In the genomic region with DNA sequence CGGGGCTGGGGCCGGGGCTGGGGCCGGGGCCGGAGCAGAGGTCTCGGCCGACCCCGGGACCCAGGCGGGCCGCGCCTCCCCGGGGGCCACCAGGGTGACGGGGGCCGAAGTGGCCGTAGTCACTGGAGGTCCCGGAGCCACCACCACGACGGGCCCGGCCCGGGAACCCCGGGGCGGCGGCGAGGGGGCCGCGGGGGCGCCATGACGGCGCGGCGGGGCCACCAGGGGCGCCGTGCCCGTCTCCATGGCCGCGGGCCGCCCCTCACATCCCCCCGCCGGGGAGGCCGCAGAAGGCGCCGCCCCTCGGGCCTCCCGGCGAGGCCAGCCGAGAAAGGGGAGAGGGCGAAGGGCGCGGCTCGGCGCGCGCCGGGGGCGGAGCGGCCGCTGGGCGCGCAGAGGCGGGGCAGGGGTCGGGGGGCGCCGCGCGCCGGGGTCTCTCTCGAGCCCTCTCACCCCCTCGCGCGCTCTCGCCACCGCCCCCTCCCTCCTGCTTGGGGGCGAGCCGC, we compare ENCODE assay signal across 8 cellular contexts. TPM values are rescaled to one million over a fixed set of nuclear protein-coding genes. Genes with fewer than 3 reads are reported as not detected.
DNase-seq lines count a peak whose midpoint lies in the region; TF ChIP-seq lines count a peak whose summit lies in the region.

No MANE protein-coding gene starts in this region.

- peak overlapping the region; percentile 63; the same call in 1 of the 2 replicates for H3K27ac ChIP-seq in HL-60 (replicated peaks)

- H3K4me3 ChIP-seq in HL-60 (replicated peaks; ENCODE audit: insufficient read depth, low read length) (peak overlapping the region; percentile 94), choroid plexus epithelial cell (ENCODE audit: low read depth, low read length) (peak overlapping the region; percentile 72)

- no peaks in the 10 kb centered on the region for H3K9me3 Mint-ChIP-seq in activated naive CD4-positive, alpha-beta T cell treated with anti-CD3 and anti-CD28 coated beads for 36 hours
- H3K9me3 Mint-ChIP-seq in neural crest cell: no peaks in the 10 kb centered on the region

- peaks cover 16% of the 10 kb centered on the region for H3K36me3 Mint-ChIP-seq in activated naive CD4-positive, alpha-beta T cell treated with anti-CD3 and anti-CD28 coated beads for 36 hours (ENCODE audit: low read depth)
- H3K36me3 Mint-ChIP-seq in neural crest cell (ENCODE audit: low read depth): no peaks in the 10 kb centered on the region

- TF ChIP-seq CTCF in HL-60 (IDR thresholded peaks at IDR 0.05; ENCODE audit: insufficient read depth, low read length): no peak
- no peak for TF ChIP-seq CTCF in choroid plexus epithelial cell (conservative IDR thresholded peaks at IDR 0.05; ENCODE audit: low read depth, low read length)
- TF ChIP-seq CTCF in neural crest cell (conservative IDR thresholded peaks at IDR 0.05): peak; percentile 38

- no peak overlapping the region for H3K27ac Mint-ChIP-seq in activated naive CD4-positive, alpha-beta T cell treated with anti-CD3 and anti-CD28 coated beads for 36 hours
- H3K27ac Mint-ChIP-seq in neural crest cell (ENCODE audit: unreplicated experiment): no peak overlapping the region

- peaks cover 45% of the 10 kb centered on the region for H3K4me1 Mint-ChIP-seq in activated naive CD4-positive, alpha-beta T cell treated with anti-CD3 and anti-CD28 coated beads for 36 hours (ENCODE audit: low read depth)
- H3K4me1 Mint-ChIP-seq in neural crest cell: peaks cover 55% of the 10 kb centered on the region

- no peak for DNase-seq in activated naive CD4-positive, alpha-beta T cell treated with anti-CD3 and anti-CD28 coated beads for 36 hours
- DNase-seq in activated naive CD4-positive, alpha-beta T cell treated with Interleukin-2 at 50 U/mL for 16 hours: no peak
- DNase-seq in HL-60 (ENCODE audit: low read depth in 1 of 2, low spot score in 1 of 2): no peak
- DNase-seq in choroid plexus epithelial cell (ENCODE audit: low read depth): no peak
- no peak for DNase-seq in neural crest cell (ENCODE audit: low read depth, low spot score)
- no peak for DNase-seq in dermis blood vessel endothelial cell
- DNase-seq in effector CD4-positive, alpha-beta T cell: no peak
- DNase-seq in midbrain (lab: John Stamatoyannopoulos, UW): no peak

- CTCF ChIA-PET in activated naive CD4-positive, alpha-beta T cell treated with anti-CD3 and anti-CD28 coated beads for 36 hours (lab: Charles Lee): interaction anchor here (1.0 to 1.6 kb wide), 3 partner anchors 13 to 40 kb away, joined by 5 to 9 read pairs (median 6); a partner anchor contains a TSS

- H3K4me3 Mint-ChIP-seq in activated naive CD4-positive, alpha-beta T cell treated with anti-CD3 and anti-CD28 coated beads for 36 hours: peak overlapping the region; percentile 94
- peak overlapping the region; percentile 89 for H3K4me3 Mint-ChIP-seq in neural crest cell

- H3K27me3 Mint-ChIP-seq in activated naive CD4-positive, alpha-beta T cell treated with anti-CD3 and anti-CD28 coated beads for 36 hours (ENCODE audit: low read depth): no peaks in the 10 kb centered on the region
- H3K27me3 Mint-ChIP-seq in neural crest cell (ENCODE audit: low read depth): no peaks in the 10 kb centered on the region

- H3K27me3 ChIP-seq in HL-60 (ENCODE audit: insufficient read depth, poor library complexity, severe bottlenecking): no peaks in the 10 kb centered on the region

- intact Hi-C loops in activated naive CD4-positive, alpha-beta T cell treated with anti-CD3 and anti-CD28 coated beads for 36 hours (cut with micrococcal nuclease): loop anchor here (1.0 to 10.0 kb wide), 12 partner anchors 8 to 555 kb away; a partner anchor contains a TSS

RNA-seq across cellular contexts. Expression of a gene that starts 0.3 kb away (rescaled TPM):
- 10 to 100 TPM; 36.6 to 38.4 TPM for total RNA-seq in activated naive CD4-positive, alpha-beta T cell treated with anti-CD3 and anti-CD28 coated beads for 36 hours
- total RNA-seq in neural crest cell: 39.7 and 45.6 TPM in 2 replicates
- 37.4 and 57.4 TPM in 2 replicates for total RNA-seq in dermis blood vessel endothelial cell

RNA-seq across cellular contexts. Expression of a gene that starts 4.6 kb away (rescaled TPM):
- under 1 TPM; 0.67 to 0.86 TPM for total RNA-seq in activated naive CD4-positive, alpha-beta T cell treated with anti-CD3 and anti-CD28 coated beads for 36 hours
- total RNA-seq in neural crest cell (not detected in 2 replicates), dermis blood vessel endothelial cell (not detected in 2 replicates)

RNA-seq across cellular contexts. Expression of a gene that starts 12.4 kb away (rescaled TPM):
- total RNA-seq in activated naive CD4-positive, alpha-beta T cell treated with anti-CD3 and anti-CD28 coated beads for 36 hours: 100 to 1,000 TPM; 133 to 134 TPM
- total RNA-seq in neural crest cell (2.3 and 2.9 TPM in 2 replicates), dermis blood vessel endothelial cell (not detected in 2 replicates)

RNA-seq across cellular contexts. Expression of a gene that starts 14.9 kb away (rescaled TPM):
- 10 to 100 TPM; 39.2 to 41.4 TPM for total RNA-seq in activated naive CD4-positive, alpha-beta T cell treated with anti-CD3 and anti-CD28 coated beads for 36 hours
- total RNA-seq in neural crest cell: 74.8 and 85.2 TPM in 2 replicates
- total RNA-seq in dermis blood vessel endothelial cell: 44.4 and 50.4 TPM in 2 replicates

RNA-seq across cellular contexts. Expression of a gene that starts 25.2 kb away (rescaled TPM):
- total RNA-seq in activated naive CD4-positive, alpha-beta T cell treated with anti-CD3 and anti-CD28 coated beads for 36 hours: 1 to 10 TPM; 5.3 to 6.0 TPM
- total RNA-seq in neural crest cell (59.9 and 60.9 TPM in 2 replicates), dermis blood vessel endothelial cell (16.5 and 20.1 TPM in 2 replicates)

Comparison
In these comparisons a context has a peak if more than half of its experiments do, and no peak if none do; other contexts are left out.
1. RNA of a gene that starts 12.4 kb away (total RNA-seq): 133 to 134 TPM in activated naive CD4-positive, alpha-beta T cell treated with anti-CD3 and anti-CD28 coated beads for 36 hours; 2.3 to 2.9 TPM in neural crest cell and not detected in dermis blood vessel endothelial cell; every median in the first group is over 10 times any median in the second.